In the genomic region with DNA sequence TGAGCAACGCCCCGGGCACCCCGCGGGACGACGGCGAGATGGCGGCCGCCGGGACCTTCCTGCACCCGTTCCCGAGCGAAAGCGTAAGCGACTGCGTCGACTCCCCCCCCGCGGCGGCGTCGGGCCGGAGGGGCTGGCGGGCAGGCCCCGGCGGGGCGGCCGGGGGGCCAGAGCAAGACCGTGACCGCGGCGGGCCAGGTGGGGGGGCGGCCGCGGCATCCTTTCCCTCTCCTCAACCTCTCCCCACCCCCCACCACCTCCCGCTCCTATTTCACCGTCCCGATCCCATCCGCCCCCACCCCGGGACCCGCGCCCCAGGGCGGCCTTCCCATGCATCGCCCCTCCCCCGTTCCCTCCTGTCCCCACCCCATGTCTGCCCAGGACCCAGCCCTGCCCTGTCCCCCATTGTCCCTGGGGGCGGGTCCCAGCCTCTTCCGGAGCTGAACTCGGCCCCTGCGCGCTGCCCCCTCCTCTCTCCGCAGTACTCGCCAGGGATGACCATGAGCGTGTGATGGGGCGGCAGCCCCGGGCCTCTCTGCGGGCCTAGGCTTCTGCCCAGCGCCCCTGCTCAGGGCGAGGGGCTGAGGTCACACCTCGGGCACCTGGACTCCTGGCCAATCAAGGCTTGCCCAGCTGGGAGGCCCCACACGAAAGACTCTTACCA, we compare ENCODE assay signal across 9 cellular contexts. TPM values are rescaled to one million over a fixed set of nuclear protein-coding genes. Genes with fewer than 3 reads are reported as not detected.
A peak's percentile ranks its signal among the peaks of the same experiment; 100 is the strongest.
DNase-seq lines count a peak whose midpoint lies in the region; ATAC-seq and TF ChIP-seq lines count a peak whose summit lies in the region.
"Had no signal": no experiment of that assay in that cellular context is flagged by ENCODE, and none has a peak within 500 bp of the region (broad histone marks: within the 10 kb centered on the region; RNA-seq: fewer than 3 reads in every experiment).

No MANE protein-coding gene starts in this region.

- CTCF ChIA-PET in naive thymus-derived CD4-positive, alpha-beta T cell (lab: Charles Lee): no interaction called here

- H3K9me3 ChIP-seq in naive thymus-derived CD4-positive, alpha-beta T cell (ENCODE audit: control insufficient read depth in 2 of 3, low read length in 3 of 3): no peaks in the 10 kb centered on the region

- H3K27me3 ChIP-seq in naive thymus-derived CD4-positive, alpha-beta T cell (ENCODE audit: control insufficient read depth in 2 of 2, insufficient read depth in 2 of 2, low read length in 2 of 2): no peaks in the 10 kb centered on the region

- intact Hi-C loops in naive thymus-derived CD4-positive, alpha-beta T cell (cut with micrococcal nuclease): no loop called here

- peak overlapping the region; percentile 29 for H3K4me3 ChIP-seq in AG10803 (ENCODE audit: low read length)
- H3K4me3 ChIP-seq in choroid plexus epithelial cell (ENCODE audit: low read depth, low read length): peak overlapping the region; percentile 54
- no peak overlapping the region for H3K4me3 ChIP-seq in naive thymus-derived CD4-positive, alpha-beta T cell (ENCODE audit: low read length)

- ATAC-seq in naive thymus-derived CD4-positive, alpha-beta T cell: no peak

- peaks cover 0 to 8% (median 6%) of the 10 kb centered on the region in 3 donors for H3K4me1 Mint-ChIP-seq in IgD-negative memory B cell
- peaks cover 0 to 30% (median 22%) of the 10 kb centered on the region in 7 donors for H3K4me1 Mint-ChIP-seq in naive thymus-derived CD4-positive, alpha-beta T cell

- H3K4me1 ChIP-seq in naive thymus-derived CD4-positive, alpha-beta T cell (ENCODE audit: control insufficient read depth in 2 of 2, insufficient read depth in 2 of 2, low read length in 2 of 2): peaks cover 19 to 27% of the 10 kb centered on the region in 2 donors

- TF ChIP-seq CTCF in AG10803 (conservative IDR thresholded peaks at IDR 0.05; ENCODE audit: low read length) (no peak), choroid plexus epithelial cell (conservative IDR thresholded peaks at IDR 0.05; ENCODE audit: low read depth, low read length) (no peak)

- H3K27me3 Mint-ChIP-seq in IgD-negative memory B cell: no peaks in the 10 kb centered on the region
- no peaks in the 10 kb centered on the region for H3K27me3 Mint-ChIP-seq in naive thymus-derived CD4-positive, alpha-beta T cell

- H3K36me3 ChIP-seq in naive thymus-derived CD4-positive, alpha-beta T cell (ENCODE audit: control insufficient read depth in 2 of 3, insufficient read depth in 3 of 3, low read length in 3 of 3): no peaks in the 10 kb centered on the region

- POLR2A ChIA-PET in naive thymus-derived CD4-positive, alpha-beta T cell (lab: Charles Lee): interaction anchor here (0.5 to 1.8 kb wide), 3 partner anchors 10 to 87 kb away, joined by 3 to 5 read pairs (median 5); a partner anchor contains a TSS

- H3K27ac Mint-ChIP-seq in IgD-negative memory B cell: peak overlapping the region; percentile 46 to 85 (median 84)
- peak overlapping the region in 4 of 9 donors; percentile 29 to 71 (median 38) for H3K27ac Mint-ChIP-seq in naive thymus-derived CD4-positive, alpha-beta T cell

- H3K4me3 Mint-ChIP-seq in IgD-negative memory B cell: peak overlapping the region; percentile 77 to 89 (median 85)
- H3K4me3 Mint-ChIP-seq in naive thymus-derived CD4-positive, alpha-beta T cell: peak overlapping the region; percentile 40 to 83 (median 68)

- H3K36me3 Mint-ChIP-seq in IgD-negative memory B cell: no peaks in the 10 kb centered on the region
- H3K36me3 Mint-ChIP-seq in naive thymus-derived CD4-positive, alpha-beta T cell: peaks cover 0 to 6% (median 0%) of the 10 kb centered on the region in 5 donors

- peak overlapping the region; percentile 41 for H3K27ac ChIP-seq in naive thymus-derived CD4-positive, alpha-beta T cell (ENCODE audit: low read depth, low read length)

- no peaks in the 10 kb centered on the region for H3K9me3 Mint-ChIP-seq in IgD-negative memory B cell
- no peaks in the 10 kb centered on the region for H3K9me3 Mint-ChIP-seq in naive thymus-derived CD4-positive, alpha-beta T cell

- DNase-seq in AG10803 (ENCODE audit: low read depth) (no peak), choroid plexus epithelial cell (ENCODE audit: low read depth) (no peak), medulla oblongata (ENCODE audit: extremely low spot score) (no peak), SKM-1 (lab: John Stamatoyannopoulos, UW; ENCODE audit: unreplicated experiment) (no peak), NCI-H774 (lab: John Stamatoyannopoulos, UW) (no peak)
- DNase-seq in naive thymus-derived CD4-positive, alpha-beta T cell: no peak
- DNase-seq in activated effector memory CD4-positive, alpha-beta T cell treated with Interleukin-2 at 50 U/mL for 16 hours: no peak
- DNase-seq: NCI-H82 had no signal

RNA-seq across cellular contexts. Expression of a gene that starts 4.1 kb away (rescaled TPM):
- 17.2 TPM for polyA plus RNA-seq in IgD-negative memory B cell
- 10 to 100 TPM in 4 of 5 experiments, 1 to 10 TPM in 1; 9.5 to 42.5 (median 42.0) TPM for total RNA-seq in naive thymus-derived CD4-positive, alpha-beta T cell
- 10 to 100 TPM; 21.9 to 29.0 TPM for polyA plus RNA-seq in naive thymus-derived CD4-positive, alpha-beta T cell

RNA-seq across cellular contexts. Expression of a gene that starts 14.7 kb away (rescaled TPM):
- 97.4 TPM for polyA plus RNA-seq in IgD-negative memory B cell
- 100 to 1,000 TPM in 1 of 5 experiments, 10 to 100 TPM in 4; 27.0 to 185 (median 40.7) TPM for total RNA-seq in naive thymus-derived CD4-positive, alpha-beta T cell
- polyA plus RNA-seq in naive thymus-derived CD4-positive, alpha-beta T cell: 10 to 100 TPM; 33.5 to 42.8 TPM

RNA-seq across cellular contexts. Expression of a gene that starts 36.4 kb away (rescaled TPM):
- polyA plus RNA-seq in IgD-negative memory B cell: 14.9 TPM
- total RNA-seq in naive thymus-derived CD4-positive, alpha-beta T cell: 10 to 100 TPM in 1 of 5 experiments, 1 to 10 TPM in 2, under 1 TPM in 2; 0.15 to 68.6 (median 1.2) TPM
- polyA plus RNA-seq in naive thymus-derived CD4-positive, alpha-beta T cell: under 1 TPM; 0.20 to 0.44 TPM

RNA-seq across cellular contexts. Expression of a gene that starts 47.9 kb away (rescaled TPM):
- not detected for polyA plus RNA-seq in IgD-negative memory B cell
- under 1 TPM in 4 of 5 experiments, not detected in 1; 0.32 to 0.73 (median 0.58) TPM for total RNA-seq in naive thymus-derived CD4-positive, alpha-beta T cell
- not detected for polyA plus RNA-seq in naive thymus-derived CD4-positive, alpha-beta T cell

Comparison
In these comparisons a context has a peak if more than half of its experiments do, and no peak if none do; other contexts are left out.
1. RNA of a gene that starts 36.4 kb away (polyA plus RNA-seq): 14.9 TPM in IgD-negative memory B cell (single experiment); 0.20 to 0.44 TPM in naive thymus-derived CD4-positive, alpha-beta T cell; every median in the first group is over 10 times any median in the second.